In the genomic region with DNA sequence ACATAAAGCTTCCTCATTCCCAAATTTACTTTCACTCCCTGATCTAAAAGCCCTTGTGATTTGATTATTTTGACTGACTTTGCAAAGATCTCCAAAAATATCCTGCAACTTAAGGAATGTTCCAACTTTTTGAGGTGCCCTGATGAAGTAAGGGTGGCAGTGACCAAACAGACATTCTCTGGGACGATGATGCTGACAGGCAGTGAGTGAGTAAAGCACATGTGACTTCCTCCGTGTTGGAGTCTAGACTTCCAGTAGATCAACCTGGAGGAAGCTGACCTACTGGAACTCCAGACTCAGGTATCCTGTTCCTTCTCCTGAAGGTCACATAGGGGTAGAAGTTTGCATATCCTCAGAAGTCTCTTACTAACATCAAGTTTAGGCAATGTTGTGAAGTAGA, we compare ENCODE assay signal across 2 cellular contexts.
TF ChIP-seq lines count a peak whose summit lies in the region.

No MANE protein-coding gene starts in this region.

TF ChIP-seq in HCT116, 20 proteins besides CTCF, POLR2A, EP300 and RAD21:
- TF ChIP-seq, protein P1, sequence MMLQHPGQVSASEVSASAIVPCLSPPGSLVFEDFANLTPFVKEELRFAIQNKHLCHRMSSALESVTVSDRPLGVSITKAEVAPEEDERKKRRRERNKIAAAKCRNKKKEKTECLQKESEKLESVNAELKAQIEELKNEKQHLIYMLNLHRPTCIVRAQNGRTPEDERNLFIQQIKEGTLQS (IDR thresholded peaks at IDR 0.05): no peak
- no peak for TF ChIP-seq ZFX (IDR thresholded peaks at IDR 0.05)
- TF ChIP-seq FOSL1 (IDR thresholded peaks at IDR 0.05; ENCODE audit: low read depth): no peak
- TF ChIP-seq, protein P2, sequence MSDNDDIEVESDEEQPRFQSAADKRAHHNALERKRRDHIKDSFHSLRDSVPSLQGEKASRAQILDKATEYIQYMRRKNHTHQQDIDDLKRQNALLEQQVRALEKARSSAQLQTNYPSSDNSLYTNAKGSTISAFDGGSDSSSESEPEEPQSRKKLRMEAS (IDR thresholded peaks at IDR 0.05): no peak
- no peak for TF ChIP-seq SIN3A (IDR thresholded peaks at IDR 0.05; ENCODE audit: low read depth)
- no peak for TF ChIP-seq ZNF274 (IDR thresholded peaks at IDR 0.05; ENCODE audit: low read depth, low read length)
- no peak for TF ChIP-seq CBX3 (IDR thresholded peaks at IDR 0.05; ENCODE audit: low read depth)
- no peak for TF ChIP-seq EZH2 (IDR thresholded peaks at IDR 0.05)
- no peak for TF ChIP-seq JUND (IDR thresholded peaks at IDR 0.05)
- no peak for TF ChIP-seq ELF1 (IDR thresholded peaks at IDR 0.05; ENCODE audit: borderline replicate concordance, low read depth)
- TF ChIP-seq CEBPB (IDR thresholded peaks at IDR 0.05; ENCODE audit: low read depth): no peak
- TF ChIP-seq YY1 (IDR thresholded peaks at IDR 0.05; ENCODE audit: extremely low read depth, insufficient replicate concordance, low read depth, low read length): no peak
- no peak for TF ChIP-seq TCF7L2 (IDR thresholded peaks at IDR 0.05; ENCODE audit: borderline replicate concordance, extremely low read depth, insufficient read depth, insufficient read length)
- no peak for TF ChIP-seq SP1 (IDR thresholded peaks at IDR 0.05; ENCODE audit: low read depth)
- no peak for TF ChIP-seq POLR2AphosphoS5 (IDR thresholded peaks at IDR 0.05; ENCODE audit: low read depth, low read length)

TF ChIP-seq in HepG2, 621 proteins besides CTCF, POLR2A, EP300 and RAD21:
- TF ChIP-seq NAIF1 (CRISPR knock-in tag; IDR thresholded peaks at IDR 0.05; ENCODE audit: borderline replicate concordance) (0 out of 2 replicates have a peak, but pooled peaks have one; percentile 1), ZNF781 (CRISPR knock-in tag; IDR thresholded peaks at IDR 0.05; ENCODE audit: borderline replicate concordance, not compliant biosample characterization) (no peak)
